ENCODE assay signal across 12 cellular contexts in genomic region chr17:7951143-7951792, GRCh38. TPM values are rescaled to one million over a fixed set of nuclear protein-coding genes. Genes with fewer than 3 reads are reported as not detected.
DNase-seq lines count a peak whose midpoint lies in the region; ATAC-seq and FAIRE-seq lines count a peak whose summit lies in the region.
"Had no signal": no experiment of that assay in that cellular context is flagged by ENCODE, and none has a peak within 500 bp of the region (broad histone marks: within the 10 kb centered on the region; RNA-seq: fewer than 3 reads in every experiment).

No MANE protein-coding gene starts in this region.

- in situ Hi-C loops in KBM-7 (cut with MboI; ENCODE audit: low pct_unique_long_range_greater_than_20kb, low sequenced_read_pairs), result no loop called here

- H3K27me3 Mint-ChIP-seq in activated T-cell treated with anti-CD3 and anti-CD28 coated beads, Interleukin-2, amount 50 U/mL, for 4 hours (ENCODE audit: low read depth), result no peaks in the 10 kb centered on the region

- no peaks in the 10 kb centered on the region for H3K9me3 Mint-ChIP-seq in activated T-cell treated with anti-CD3 and anti-CD28 coated beads, Interleukin-2, amount 50 U/mL, for 4 hours

- ATAC-seq in HG02798 (IDR thresholded peaks at IDR 0.05; ENCODE audit: poor library complexity, unreplicated experiment) (peak; percentile 47), HG03159 (IDR thresholded peaks at IDR 0.05; ENCODE audit: unreplicated experiment) (no peak)
- peak; percentile 95 for ATAC-seq in activated T-cell treated with anti-CD3 and anti-CD28 coated beads, Interleukin-2, amount 50 U/mL, for 4 hours

- H3K4me1 Mint-ChIP-seq in activated T-cell treated with anti-CD3 and anti-CD28 coated beads, Interleukin-2, amount 50 U/mL, for 4 hours (ENCODE audit: low read depth), result peaks cover 12% of the 10 kb centered on the region

- H3K36me3 Mint-ChIP-seq in activated T-cell treated with anti-CD3 and anti-CD28 coated beads, Interleukin-2, amount 50 U/mL, for 4 hours (ENCODE audit: insufficient read depth), result peaks cover 26% of the 10 kb centered on the region

- peak; percentile 97 for FAIRE-seq in GM18507 (lab: Jason Lieb, UNC)
- FAIRE-seq: endothelial cell of umbilical vein had no signal

- no peak overlapping the region for H3K4me3 Mint-ChIP-seq in activated T-cell treated with anti-CD3 and anti-CD28 coated beads, Interleukin-2, amount 50 U/mL, for 4 hours

- DNase-seq in GM18507 (ENCODE audit: extremely low spot score, insufficient read length, low read depth) (no peak), DMS153 treated with DMSO at 0.1 percent for 48 hours (lab: John Stamatoyannopoulos, UW; ENCODE audit: unreplicated experiment) (no peak), KBM-7 (no peak), anterior cingulate cortex (lab: John Stamatoyannopoulos, UW) (no peak)
- DNase-seq in activated T-cell treated with anti-CD3 and anti-CD28 coated beads, Interleukin-2, amount 50 U/mL, for 4 hours, result no peak
- DNase-seq in stimulated activated CD4-positive, alpha-beta T cell treated with anti-CD3 and anti-CD28 coated beads, Interleukin-12 subunit alpha, Interleukin-12 subunit beta, amount 100 ng/mL, for 48 hours (ENCODE audit: low read depth in 2 of 3, low spot score in 1 of 3), result peak in 2 of 3 donors; percentile 15 to 30
- DNase-seq: Calu3 had no signal

RNA-seq across cellular contexts. Expression of gene CNTROB, which starts 19.3 kb away (rescaled TPM):
- total RNA-seq in activated T-cell treated with anti-CD3 and anti-CD28 coated beads, Interleukin-2, amount 50 U/mL, for 4 hours, result 10 to 100 TPM; 31.8 to 37.1 (median 34.6) TPM

RNA-seq across cellular contexts. Expression of gene TRAPPC1, which starts 19.5 kb away (rescaled TPM):
- total RNA-seq in activated T-cell treated with anti-CD3 and anti-CD28 coated beads, Interleukin-2, amount 50 U/mL, for 4 hours, result 100 to 1,000 TPM; 123 to 134 (median 124) TPM

RNA-seq across cellular contexts. Expression of gene KCNAB3, which starts 21.6 kb away (rescaled TPM):
- 10 to 100 TPM; 10.3 to 11.5 (median 11.4) TPM for total RNA-seq in activated T-cell treated with anti-CD3 and anti-CD28 coated beads, Interleukin-2, amount 50 U/mL, for 4 hours

RNA-seq across cellular contexts. Expression of gene RNF227, which starts 35.2 kb away (rescaled TPM):
- total RNA-seq in activated T-cell treated with anti-CD3 and anti-CD28 coated beads, Interleukin-2, amount 50 U/mL, for 4 hours, result 1 to 10 TPM; 4.7 to 5.5 (median 5.0) TPM

RNA-seq across cellular contexts. Expression of gene GUCY2D, which starts 51.1 kb away (rescaled TPM):
- total RNA-seq in activated T-cell treated with anti-CD3 and anti-CD28 coated beads, Interleukin-2, amount 50 U/mL, for 4 hours, result under 1 TPM in 1 of 3 donors, not detected in 2; 0.46 TPM
- total RNA-seq: Calu3, endothelial cell of umbilical vein, SJSA1, skeletal muscle tissue had no signal

Comparison
In these comparisons a context has a peak if more than half of its experiments do, and no peak if none do; other contexts are left out.
1. DNase-seq: peak in stimulated activated CD4-positive, alpha-beta T cell treated with anti-CD3 and anti-CD28 coated beads, Interleukin-12 subunit alpha, Interleukin-12 subunit beta, amount 100 ng/mL, for 48 hours (2 of 3); none in GM18507 (single experiment), activated T-cell treated with anti-CD3 and anti-CD28 coated beads, Interleukin-2, amount 50 U/mL, for 4 hours (single experiment), DMS153 treated with DMSO at 0.1 percent for 48 hours (single experiment), KBM-7 (single experiment) and anterior cingulate cortex (0 of 58).